Comparison of ENCODE assay signal across 8 cellular contexts in genomic region chr1:121263807-121264244, GRCh38.
A peak's percentile ranks its signal among the peaks of the same experiment; 100 is the strongest.
DNase-seq lines count a peak whose midpoint lies in the region; ATAC-seq and TF ChIP-seq lines count a peak whose summit lies in the region.
"Not testable (repeated sequence)": the region's sequence is repeated elsewhere in the genome, so short reads cannot be mapped to it uniquely, and the experiment has no call there.

No MANE protein-coding gene starts in this region.

- H3K9me3 Mint-ChIP-seq in activated CD4-positive, alpha-beta memory T cell treated with anti-CD3 and anti-CD28 coated beads, Interleukin-2, amount 10 ng/mL, durations not matched to agents 7 days and 5 days; effector memory CD8-positive, alpha-beta T cell; natural killer cell: not testable (repeated sequence)

- H3K4me3 Mint-ChIP-seq in activated CD4-positive, alpha-beta memory T cell treated with anti-CD3 and anti-CD28 coated beads, Interleukin-2, amount 10 ng/mL, durations not matched to agents 7 days and 5 days; effector memory CD8-positive, alpha-beta T cell; natural killer cell: not testable (repeated sequence)

- not testable (repeated sequence) for H3K4me1 Mint-ChIP-seq in activated CD4-positive, alpha-beta memory T cell treated with anti-CD3 and anti-CD28 coated beads, Interleukin-2, amount 10 ng/mL, durations not matched to agents 7 days and 5 days
- H3K4me1 Mint-ChIP-seq in effector memory CD8-positive, alpha-beta T cell (ENCODE audit: low read depth in 2 of 2), result peaks cover 5 to 14% of the 10 kb centered on the region in 2 donors
- peaks cover 10 to 11% of the 10 kb centered on the region in 2 donors for H3K4me1 Mint-ChIP-seq in natural killer cell

- not testable (repeated sequence) for TF ChIP-seq POLR2A in NB4 (IDR thresholded peaks at IDR 0.05; ENCODE audit: extremely low read depth, insufficient read length)

- not testable (repeated sequence) for H3K36me3 Mint-ChIP-seq in activated CD4-positive, alpha-beta memory T cell treated with anti-CD3 and anti-CD28 coated beads, Interleukin-2, amount 10 ng/mL, durations not matched to agents 7 days and 5 days (ENCODE audit: low read depth); effector memory CD8-positive, alpha-beta T cell (ENCODE audit: insufficient read depth); natural killer cell

- not testable (repeated sequence) for H3K27me3 Mint-ChIP-seq in activated CD4-positive, alpha-beta memory T cell treated with anti-CD3 and anti-CD28 coated beads, Interleukin-2, amount 10 ng/mL, durations not matched to agents 7 days and 5 days; effector memory CD8-positive, alpha-beta T cell; natural killer cell (ENCODE audit: low read depth in 2 of 2)

- not testable (repeated sequence) for H3K4me3 ChIP-seq in NB4 (ENCODE audit: low read depth, low read length)

- intact Hi-C loops in natural killer cell (cut with micrococcal nuclease), result not testable (repeated sequence)

- CTCF ChIA-PET in activated CD4-positive, alpha-beta memory T cell treated with anti-CD3 and anti-CD28 coated beads, Interleukin-2, amount 10 ng/mL, durations not matched to agents 7 days and 5 days (lab: Charles Lee), result not testable (repeated sequence)

- DNase-seq in CD1c-positive myeloid dendritic cell (ENCODE audit: extremely low spot score) (peak; percentile 33), H4 (ENCODE audit: low spot score) (peak; percentile 1), NB4 (ENCODE audit: low read depth) (peak; percentile 27)
- peak; percentile 21 for DNase-seq in activated CD4-positive, alpha-beta memory T cell treated with anti-CD3 and anti-CD28 coated beads, Interleukin-2, amount 10 ng/mL, durations not matched to agents 7 days and 5 days
- peak in 1 of 3 experiments; percentile 3 for DNase-seq in effector memory CD8-positive, alpha-beta T cell
- not testable (repeated sequence) for DNase-seq in natural killer cell

- H3K27ac Mint-ChIP-seq in activated CD4-positive, alpha-beta memory T cell treated with anti-CD3 and anti-CD28 coated beads, Interleukin-2, amount 10 ng/mL, durations not matched to agents 7 days and 5 days, result peak overlapping the region; percentile 30
- H3K27ac Mint-ChIP-seq in effector memory CD8-positive, alpha-beta T cell; natural killer cell: not testable (repeated sequence)

- POLR2A ChIA-PET in activated CD4-positive, alpha-beta memory T cell treated with anti-CD3 and anti-CD28 coated beads, Interleukin-2, amount 10 ng/mL, durations not matched to agents 7 days and 5 days (lab: Charles Lee), result not testable (repeated sequence)

- peak; percentile 51 for ATAC-seq in GM19025 (IDR thresholded peaks at IDR 0.05; ENCODE audit: low read depth, unreplicated experiment)
- ATAC-seq in HG03135 (IDR thresholded peaks at IDR 0.05; ENCODE audit: unreplicated experiment), result peak; percentile 67
- ATAC-seq in effector memory CD8-positive, alpha-beta T cell (replicated peaks), result peak; percentile 70
- peak; percentile 72 to 74 (median 72) for ATAC-seq in natural killer cell

- TF ChIP-seq CTCF in NB4 (IDR thresholded peaks at IDR 0.05; ENCODE audit: low read depth, low read length); natural killer cell (IDR thresholded peaks at IDR 0.05): not testable (repeated sequence)
